In genomic region chr6:63446405-63446804, GRCh38 we compare ENCODE assay signal across 18 cellular contexts.
DNase-seq lines count a peak whose midpoint lies in the region; ATAC-seq and TF ChIP-seq lines count a peak whose summit lies in the region.
"Had no signal": no experiment of that assay in that cellular context is flagged by ENCODE, and none has a peak within 500 bp of the region (broad histone marks: within the 10 kb centered on the region; RNA-seq: fewer than 3 reads in every experiment).

No MANE protein-coding gene starts in this region.

- H3K36me3 ChIP-seq in right lobe of liver = no peaks in the 10 kb centered on the region
- H3K36me3 ChIP-seq in sigmoid colon = no peaks in the 10 kb centered on the region
- H3K36me3 ChIP-seq in stomach smooth muscle (ENCODE audit: control insufficient read depth in 2 of 2, insufficient read depth in 2 of 2, low read length in 2 of 2) = no peaks in the 10 kb centered on the region
- H3K36me3 ChIP-seq: BLaER1 had no signal

- H3K4me1 ChIP-seq in right lobe of liver (peaks cover 0 to 21% (median 4%) of the 10 kb centered on the region in 4 donors), sigmoid colon (peaks cover 0 to 23% (median 14%) of the 10 kb centered on the region in 4 donors), stomach smooth muscle (ENCODE audit: control insufficient read depth, insufficient read depth, low read length) (peaks cover 7% of the 10 kb centered on the region)
- H3K4me1 ChIP-seq: BLaER1 had no signal

- intact Hi-C loops in right lobe of liver (cut with DNase I) = no loop called here
- intact Hi-C loops in sigmoid colon (cut with DNase I) = loop anchor here (2.0 kb wide), 1 partner anchor 126 kb away; the partner anchor contains the start of genes LOC128125822 and PTP4A1

- ATAC-seq in right lobe of liver (no peak), HG03520 (IDR thresholded peaks at IDR 0.05; ENCODE audit: unreplicated experiment) (no peak)
- ATAC-seq: CD8-positive, alpha-beta T cell; GM12878; HCT116 had no signal

- TF ChIP-seq POLR2A in right lobe of liver (IDR thresholded peaks at IDR 0.05) (no peak), sigmoid colon (IDR thresholded peaks at IDR 0.05) (no peak)

- WGBS in right lobe of liver (ENCODE audit: insufficient coverage, low coverage, low lambda C conversion rate, missing lambda C conversion rate) = 75% methylated on average over 5 of the region's 5 CpGs
- 90% methylated on average over 5 of the region's 5 CpGs for WGBS in sigmoid colon, 2 donors

- H3K27ac ChIP-seq in right lobe of liver (peak overlapping the region in 2 of 3 donors; percentile 27 to 70), sigmoid colon (peak overlapping the region in 3 of 4 donors; percentile 51 to 71 (median 56)), stomach smooth muscle (ENCODE audit: low read length) (peak overlapping the region; percentile 37)
- H3K27ac ChIP-seq: BLaER1, C4-2B, GM23248 had no signal

- no peak overlapping the region for H3K9ac ChIP-seq in stomach smooth muscle (ENCODE audit: low read length in 2 of 2)
- H3K9ac ChIP-seq: BLaER1, GM23248 had no signal

- no peak for DNase-seq in right lobe of liver
- DNase-seq in sigmoid colon = no peak
- DNase-seq in NCI-H187 treated with DMSO at 0.1 percent for 48 hours (lab: John Stamatoyannopoulos, UW) = no peak
- DNase-seq in NCI-H748 (lab: John Stamatoyannopoulos, UW; ENCODE audit: unreplicated experiment) = no peak
- DNase-seq: Caco-2; CD4-positive, CD25-positive, alpha-beta regulatory T cell; CD8-positive, alpha-beta T cell; DMS79; EL; GDM1; GM23248; H9 had no signal

- no peak overlapping the region for H3K4me3 ChIP-seq in right lobe of liver
- H3K4me3 ChIP-seq in sigmoid colon = no peak overlapping the region
- no peak overlapping the region for H3K4me3 ChIP-seq in stomach smooth muscle (ENCODE audit: low read length in 2 of 2)
- H3K4me3 ChIP-seq: BLaER1, GM12878, GM23248 had no signal

- TF ChIP-seq CTCF in right lobe of liver (IDR thresholded peaks at IDR 0.05) (no peak), sigmoid colon (IDR thresholded peaks at IDR 0.05) (no peak)

- H3K9me3 ChIP-seq in right lobe of liver (no peaks in the 10 kb centered on the region), sigmoid colon (no peaks in the 10 kb centered on the region), stomach smooth muscle (ENCODE audit: control insufficient read depth in 2 of 2, low read length in 2 of 2) (no peaks in the 10 kb centered on the region)
- H3K9me3 ChIP-seq: BLaER1 had no signal

- H3K27me3 ChIP-seq in right lobe of liver (no peaks in the 10 kb centered on the region), sigmoid colon (no peaks in the 10 kb centered on the region), stomach smooth muscle (ENCODE audit: control insufficient read depth in 1 of 2, insufficient read depth in 2 of 2, low read length in 2 of 2) (no peaks in the 10 kb centered on the region)
- H3K27me3 ChIP-seq: BLaER1 had no signal

- no peak for TF ChIP-seq EP300 in sigmoid colon (IDR thresholded peaks at IDR 0.05)
